8 cellular contexts compared by ENCODE assay signal in genomic region chr2:218876562-218877219, GRCh38. TPM values are rescaled to one million over a fixed set of nuclear protein-coding genes. Genes with fewer than 3 reads are reported as not detected.
A peak's percentile ranks its signal among the peaks of the same experiment; 100 is the strongest.
DNase-seq lines count a peak whose midpoint lies in the region; ATAC-seq and TF ChIP-seq lines count a peak whose summit lies in the region.

No MANE protein-coding gene starts in this region.

- H3K27me3 ChIP-seq in lung (ENCODE audit: control insufficient read depth, insufficient read depth) = peaks cover 14% of the 10 kb centered on the region

- peak; percentile 54 for DNase-seq in AG10803 (ENCODE audit: low read depth)
- DNase-seq in H4 (ENCODE audit: low spot score) = peak; percentile 52
- DNase-seq in NCI-H524 treated with DMSO at 0.1 percent for 48 hours (lab: John Stamatoyannopoulos, UW) = peak; percentile 14
- peak; percentile 77 for DNase-seq in activated CD4-positive, alpha-beta T cell treated with anti-CD3 and anti-CD28 coated beads, Interleukin-2, amount 50 U/mL, for 1 hour
- peak; percentile 29 to 63 for DNase-seq in dermis microvascular lymphatic vessel endothelial cell (ENCODE audit: low read depth in 2 of 2)
- peak; percentile 61 for DNase-seq in lung (ENCODE audit: low spot score)
- peak; percentile 52 to 55 for DNase-seq in stimulated activated CD8-positive, alpha-beta memory T cell treated with anti-CD3 and anti-CD28 coated beads, Interleukin-7, amount 100 ng/mL, for 1 hour (ENCODE audit: low read depth in 2 of 2)

- H3K36me3 ChIP-seq in lung (ENCODE audit: control insufficient read depth in 2 of 2, insufficient read depth in 2 of 2, low read length in 2 of 2) = no peaks in the 10 kb centered on the region

- H3K4me3 ChIP-seq in AG10803 (ENCODE audit: low read length) (no peak overlapping the region), lung (no peak overlapping the region)

- H3K9me3 ChIP-seq in lung (ENCODE audit: control insufficient read depth in 2 of 2, insufficient read depth in 1 of 2, low read length in 1 of 2) = peaks cover 0 to 2% of the 10 kb centered on the region in 2 donors

- 2 to 3% methylated on average over 3 of the region's 3 CpGs for WGBS in lung, 2 donors

- TF ChIP-seq CTCF in AG10803 (conservative IDR thresholded peaks at IDR 0.05; ENCODE audit: low read length) (peak; percentile 95), lung (IDR thresholded peaks at IDR 0.05; ENCODE audit: control extremely low read depth, extremely low read depth) (peak; percentile 79)

- peaks cover 0 to 13% of the 10 kb centered on the region in 2 donors for H3K4me1 ChIP-seq in lung (ENCODE audit: control insufficient read depth in 2 of 2, insufficient read depth in 2 of 2, low read length in 2 of 2)

- no peak overlapping the region for H3K27ac ChIP-seq in lung (ENCODE audit: low read depth in 1 of 2, low read length in 1 of 2)

- ATAC-seq in lung (ENCODE audit: insufficient read depth, low FRiP score) = no peak
- no peak for ATAC-seq in HG02798 (IDR thresholded peaks at IDR 0.05; ENCODE audit: poor library complexity, unreplicated experiment)

RNA-seq across cellular contexts. Expression of gene WNT10A, which starts 4.0 kb away (rescaled TPM):
- 0.12 TPM in 1 of 2 replicates, not detected in the other for total RNA-seq in H4 (2014; rRNA removed; shearing (Covaris generic))
- total RNA-seq in dermis microvascular lymphatic vessel endothelial cell (not detected in 2 replicates), lung (under 1 TPM; 0.65 to 0.77 TPM)
- under 1 TPM; 0.17 to 0.43 TPM for polyA plus RNA-seq in lung

RNA-seq across cellular contexts. Expression of gene WNT6, which starts 17.1 kb away (rescaled TPM):
- 0.21 and 2.1 TPM in 2 replicates for total RNA-seq in H4 (2014; rRNA removed; shearing (Covaris generic))
- total RNA-seq in dermis microvascular lymphatic vessel endothelial cell = not detected in 2 replicates
- under 1 TPM; 0.40 to 0.54 TPM for total RNA-seq in lung
- polyA plus RNA-seq in lung = under 1 TPM; 0.08 to 0.16 TPM

RNA-seq across cellular contexts. Expression of gene PRKAG3, which starts 45.1 kb away (rescaled TPM):
- not detected in 2 replicates for total RNA-seq in H4 (2014; rRNA removed; shearing (Covaris generic))
- total RNA-seq in dermis microvascular lymphatic vessel endothelial cell = not detected in 2 replicates
- not detected for total RNA-seq in lung
- polyA plus RNA-seq in lung = under 1 TPM in 1 of 2 donors, not detected in 1; 0.01 TPM

Comparison
In these comparisons a context has a peak if more than half of its experiments do, and no peak if none do; other contexts are left out.
1. DNase-seq: peak in every context shown above with its lines; median percentile 77 in activated CD4-positive, alpha-beta T cell treated with anti-CD3 and anti-CD28 coated beads, Interleukin-2, amount 50 U/mL, for 1 hour; 61 in lung; 54 in AG10803; 54 in stimulated activated CD8-positive, alpha-beta memory T cell treated with anti-CD3 and anti-CD28 coated beads, Interleukin-7, amount 100 ng/mL, for 1 hour; 52 in H4; 46 in dermis microvascular lymphatic vessel endothelial cell; 14 in NCI-H524 treated with DMSO at 0.1 percent for 48 hours.